ENCODE assay signal across 18 cellular contexts in genomic region chr11:90343670-90344069, GRCh38.
"Had no signal": no experiment of that assay in that cellular context is flagged by ENCODE, and none has a peak within 500 bp of the region (broad histone marks: within the 10 kb centered on the region; RNA-seq: fewer than 3 reads in every experiment).

No MANE protein-coding gene starts in this region.

- H3K4me1 ChIP-seq: foreskin keratinocyte, sigmoid colon had no signal

- H3K36me3 ChIP-seq: neutrophil, sigmoid colon had no signal

- H3K27ac Mint-ChIP-seq: activated CD4-positive, alpha-beta T cell treated with anti-CD3 and anti-CD28 coated beads, Interleukin-2, amount 10 ng/mL, durations not matched to agents 7 days and 5 days; activated CD8-positive, alpha-beta T cell treated with anti-CD3 and anti-CD28 coated beads, Interleukin-2, amount 10 ng/mL, durations not matched to agents 7 days and 5 days; activated naive CD4-positive, alpha-beta T cell treated with anti-CD3 and anti-CD28 coated beads, Interleukin-2, amount 10 ng/mL, durations not matched to agents 7 days and 5 days; activated naive CD8-positive, alpha-beta T cell treated with anti-CD3 and anti-CD28 coated beads, Interleukin-2, amount 50 U/mL, for 24 hours; activated T-cell treated with anti-CD3 and anti-CD28 coated beads, Interleukin-2, amount 50 U/mL, for 24 hours; brain; natural killer cell treated with Interleukin-12 subunit alpha and Interleukin-12 subunit beta and Interleukin-15 and Interleukin-18, amount 100 ng/mL, for 72 hours had no signal

- ATAC-seq: activated CD4-positive, CD25-positive, alpha-beta regulatory T cell treated with anti-CD3 and anti-CD28 coated beads, Interleukin-2, amount 50 U/mL, for 24 hours; activated CD8-positive, alpha-beta T cell treated with anti-CD3 and anti-CD28 coated beads, Interleukin-2, amount 10 ng/mL, durations not matched to agents 7 days and 5 days; activated naive CD8-positive, alpha-beta T cell treated with anti-CD3 and anti-CD28 coated beads, Interleukin-2, amount 50 U/mL, for 24 hours; foreskin keratinocyte; natural killer cell treated with Interleukin-12 subunit alpha and Interleukin-12 subunit beta and Interleukin-15 and Interleukin-18, amount 100 ng/mL, for 72 hours had no signal

- DNase-seq: activated CD4-positive, alpha-beta T cell treated with anti-CD3 and anti-CD28 coated beads, Interleukin-2, amount 10 ng/mL, durations not matched to agents 7 days and 5 days; activated CD8-positive, alpha-beta T cell treated with anti-CD3 and anti-CD28 coated beads, Interleukin-2, amount 10 ng/mL, durations not matched to agents 7 days and 5 days; activated effector memory CD4-positive, alpha-beta T cell treated with Interleukin-2 at 50 U/mL for 16 hours; activated naive CD4-positive, alpha-beta T cell treated with anti-CD3 and anti-CD28 coated beads, Interleukin-2, amount 10 ng/mL, durations not matched to agents 7 days and 5 days; activated naive CD8-positive, alpha-beta T cell treated with anti-CD3 and anti-CD28 coated beads, Interleukin-2, amount 50 U/mL, for 24 hours; activated T-cell treated with anti-CD3 and anti-CD28 coated beads, Interleukin-2, amount 50 U/mL, for 24 hours; anterior cingulate cortex; caudate nucleus; dorsolateral prefrontal cortex; foreskin keratinocyte; posterior cingulate gyrus; sigmoid colon; stimulated activated naive CD4-positive, alpha-beta T cell had no signal

- H3K27ac ChIP-seq: dorsolateral prefrontal cortex, foreskin keratinocyte, hepatocyte, neutrophil, sigmoid colon had no signal

- H3K4me1 Mint-ChIP-seq: activated CD4-positive, alpha-beta T cell treated with anti-CD3 and anti-CD28 coated beads, Interleukin-2, amount 10 ng/mL, durations not matched to agents 7 days and 5 days; activated naive CD4-positive, alpha-beta T cell treated with anti-CD3 and anti-CD28 coated beads, Interleukin-2, amount 10 ng/mL, durations not matched to agents 7 days and 5 days; activated naive CD8-positive, alpha-beta T cell treated with anti-CD3 and anti-CD28 coated beads, Interleukin-2, amount 50 U/mL, for 24 hours; brain had no signal

- H3K4me3 Mint-ChIP-seq: activated CD4-positive, alpha-beta T cell treated with anti-CD3 and anti-CD28 coated beads, Interleukin-2, amount 10 ng/mL, durations not matched to agents 7 days and 5 days; activated CD8-positive, alpha-beta T cell treated with anti-CD3 and anti-CD28 coated beads, Interleukin-2, amount 10 ng/mL, durations not matched to agents 7 days and 5 days; activated naive CD4-positive, alpha-beta T cell treated with anti-CD3 and anti-CD28 coated beads, Interleukin-2, amount 10 ng/mL, durations not matched to agents 7 days and 5 days; activated naive CD8-positive, alpha-beta T cell treated with anti-CD3 and anti-CD28 coated beads, Interleukin-2, amount 50 U/mL, for 24 hours; activated T-cell treated with anti-CD3 and anti-CD28 coated beads, Interleukin-2, amount 50 U/mL, for 24 hours; brain; natural killer cell treated with Interleukin-12 subunit alpha and Interleukin-12 subunit beta and Interleukin-15 and Interleukin-18, amount 100 ng/mL, for 72 hours had no signal

- H3K27me3 ChIP-seq: dorsolateral prefrontal cortex, foreskin keratinocyte, hepatocyte, neutrophil, sigmoid colon had no signal

- H3K27me3 Mint-ChIP-seq: activated CD4-positive, alpha-beta T cell treated with anti-CD3 and anti-CD28 coated beads, Interleukin-2, amount 10 ng/mL, durations not matched to agents 7 days and 5 days; activated naive CD4-positive, alpha-beta T cell treated with anti-CD3 and anti-CD28 coated beads, Interleukin-2, amount 10 ng/mL, durations not matched to agents 7 days and 5 days; activated naive CD8-positive, alpha-beta T cell treated with anti-CD3 and anti-CD28 coated beads, Interleukin-2, amount 50 U/mL, for 24 hours; natural killer cell treated with Interleukin-12 subunit alpha and Interleukin-12 subunit beta and Interleukin-15 and Interleukin-18, amount 100 ng/mL, for 72 hours had no signal

- H3K9me3 Mint-ChIP-seq: activated CD4-positive, alpha-beta T cell treated with anti-CD3 and anti-CD28 coated beads, Interleukin-2, amount 10 ng/mL, durations not matched to agents 7 days and 5 days; activated naive CD4-positive, alpha-beta T cell treated with anti-CD3 and anti-CD28 coated beads, Interleukin-2, amount 10 ng/mL, durations not matched to agents 7 days and 5 days; activated naive CD8-positive, alpha-beta T cell treated with anti-CD3 and anti-CD28 coated beads, Interleukin-2, amount 50 U/mL, for 24 hours; activated T-cell treated with anti-CD3 and anti-CD28 coated beads, Interleukin-2, amount 50 U/mL, for 24 hours; brain; natural killer cell treated with Interleukin-12 subunit alpha and Interleukin-12 subunit beta and Interleukin-15 and Interleukin-18, amount 100 ng/mL, for 72 hours had no signal

- H3K4me3 ChIP-seq: dorsolateral prefrontal cortex, hepatocyte, sigmoid colon had no signal

- H3K36me3 Mint-ChIP-seq: activated naive CD4-positive, alpha-beta T cell treated with anti-CD3 and anti-CD28 coated beads, Interleukin-2, amount 10 ng/mL, durations not matched to agents 7 days and 5 days; brain; natural killer cell treated with Interleukin-12 subunit alpha and Interleukin-12 subunit beta and Interleukin-15 and Interleukin-18, amount 100 ng/mL, for 72 hours had no signal

- H3K9me3 ChIP-seq: neutrophil, sigmoid colon had no signal
